Comparison of ENCODE assay signal across 13 cellular contexts in genomic region chr12:212799-213526, GRCh38. TPM values are rescaled to one million over a fixed set of nuclear protein-coding genes. Genes with fewer than 3 reads are reported as not detected.
DNase-seq lines count a peak whose midpoint lies in the region; ATAC-seq and TF ChIP-seq lines count a peak whose summit lies in the region.
"Had no signal": no experiment of that assay in that cellular context is flagged by ENCODE, and none has a peak within 500 bp of the region (broad histone marks: within the 10 kb centered on the region; RNA-seq: fewer than 3 reads in every experiment).

No MANE protein-coding gene starts in this region.

- peak; percentile 59; the same call in 1 of the 2 replicates for TF ChIP-seq EP300 in Ishikawa (IDR thresholded peaks at IDR 0.05; ENCODE audit: borderline replicate concordance)

- CTCF ChIA-PET in A673 (lab: Charles Lee), result no interaction called here

- TF ChIP-seq CTCF in A673 (conservative IDR thresholded peaks at IDR 0.05; ENCODE audit: low read depth, low read length), result no peak
- TF ChIP-seq CTCF in foreskin fibroblast (IDR thresholded peaks at IDR 0.05; ENCODE audit: low read depth, low read length), result no peak
- TF ChIP-seq CTCF in neural progenitor cell (IDR thresholded peaks at IDR 0.05), result no peak
- no peak for TF ChIP-seq CTCF in HFFc6 (IDR thresholded peaks at IDR 0.05)

- H3K9me3 ChIP-seq in A673 (ENCODE audit: low read depth, low read length, poor library complexity, severe bottlenecking), result no peaks in the 10 kb centered on the region
- no peaks in the 10 kb centered on the region for H3K9me3 ChIP-seq in neural progenitor cell (ENCODE audit: low read depth)

- DNase-seq in A673 (ENCODE audit: low spot score) (peak; percentile 14), foreskin fibroblast (peak; percentile 7 to 43), neural progenitor cell (ENCODE audit: low spot score) (no peak), ureter (ENCODE audit: low spot score) (no peak), NOMO-1 treated with DMSO at 0.1 percent for 48 hours (lab: John Stamatoyannopoulos, UW; ENCODE audit: unreplicated experiment) (no peak), HFFc6 (no peak)
- DNase-seq: activated CD4-positive, alpha-beta T cell treated with anti-CD3 and anti-CD28 coated beads, Interleukin-2, amount 50 U/mL, for 48 hours; C1 segment of cervical spinal cord; NCI-H510A treated with DMSO at 0.1 percent for 48 hours had no signal

- H3K4me2 ChIP-seq in neural progenitor cell, result peak overlapping the region; percentile 42

- H4K20me1 ChIP-seq in neural progenitor cell (ENCODE audit: low read depth), result no peaks in the 10 kb centered on the region

- H3K9ac ChIP-seq in neural progenitor cell, result no peak overlapping the region

- H2AFZ ChIP-seq in neural progenitor cell (replicated peaks), result no peak overlapping the region

- BruUV-seq in A673 (replicated peaks; lab: Mats Ljungman, UMichigan), result no TSS peak

- POLR2A ChIA-PET in A673 (lab: Charles Lee; ENCODE audit: low non-redundant PET), result no interaction called here

- H3K36me3 ChIP-seq in A673 (ENCODE audit: insufficient read depth, low read length, poor library complexity, severe bottlenecking) (no peaks in the 10 kb centered on the region), neural progenitor cell (no peaks in the 10 kb centered on the region)

- no peaks in the 10 kb centered on the region for H3K79me2 ChIP-seq in neural progenitor cell (ENCODE audit: low read depth)

- H3K9me3 Mint-ChIP-seq in neural progenitor cell, result no peaks in the 10 kb centered on the region
- H3K9me3 Mint-ChIP-seq in HFFc6, result no peaks in the 10 kb centered on the region
- H3K9me3 Mint-ChIP-seq: activated naive CD4-positive, alpha-beta T cell treated with anti-CD3 and anti-CD28 coated beads, Interleukin-2, amount 50 U/mL, for 24 hours had no signal

- no peak overlapping the region for H3K4me3 ChIP-seq in A673 (ENCODE audit: low read depth, low read length, poor library complexity, severe bottlenecking)
- no peak overlapping the region for H3K4me3 ChIP-seq in foreskin fibroblast (ENCODE audit: low read depth in 1 of 2, low read length in 2 of 2)
- no peak overlapping the region for H3K4me3 ChIP-seq in neural progenitor cell

- TF ChIP-seq RAD21 in Ishikawa (IDR thresholded peaks at IDR 0.05; ENCODE audit: low read depth), result peak; percentile 16; the same call in 1 of the 2 replicates

- H3K4me1 ChIP-seq in A673 (ENCODE audit: insufficient read depth, low read length, poor library complexity, severe bottlenecking) (no peaks in the 10 kb centered on the region), neural progenitor cell (peaks cover 21% of the 10 kb centered on the region)

- ATAC-seq in HG02642 (IDR thresholded peaks at IDR 0.05; ENCODE audit: poor library complexity, unreplicated experiment), result no peak

- peaks cover 35% of the 10 kb centered on the region for H3K4me1 Mint-ChIP-seq in neural progenitor cell
- peaks cover 6% of the 10 kb centered on the region for H3K4me1 Mint-ChIP-seq in HFFc6 (ENCODE audit: low read depth)
- H3K4me1 Mint-ChIP-seq: activated naive CD4-positive, alpha-beta T cell treated with anti-CD3 and anti-CD28 coated beads, Interleukin-2, amount 50 U/mL, for 24 hours had no signal

- H3K36me3 Mint-ChIP-seq in neural progenitor cell (no peaks in the 10 kb centered on the region), HFFc6 (ENCODE audit: low read depth) (no peaks in the 10 kb centered on the region)
- H3K36me3 Mint-ChIP-seq: activated naive CD4-positive, alpha-beta T cell treated with anti-CD3 and anti-CD28 coated beads, Interleukin-2, amount 50 U/mL, for 24 hours had no signal

- H3K4me3 Mint-ChIP-seq in neural progenitor cell (no peak overlapping the region), HFFc6 (no peak overlapping the region)
- H3K4me3 Mint-ChIP-seq: activated naive CD4-positive, alpha-beta T cell treated with anti-CD3 and anti-CD28 coated beads, Interleukin-2, amount 50 U/mL, for 24 hours had no signal

- peaks cover 17% of the 10 kb centered on the region for H3K27me3 ChIP-seq in A673 (replicated peaks; ENCODE audit: insufficient read depth, low read depth, low read length, poor library complexity)
- peaks cover 67% of the 10 kb centered on the region for H3K27me3 ChIP-seq in neural progenitor cell

- no peaks in the 10 kb centered on the region for H3F3A ChIP-seq in neural progenitor cell (ENCODE audit: low read depth)

- H3K27ac Mint-ChIP-seq in neural progenitor cell (peak overlapping the region; percentile 63), HFFc6 (no peak overlapping the region)
- H3K27ac Mint-ChIP-seq: activated naive CD4-positive, alpha-beta T cell treated with anti-CD3 and anti-CD28 coated beads, Interleukin-2, amount 50 U/mL, for 24 hours had no signal

- intact Hi-C loops in A673 (cut with micrococcal nuclease; ENCODE audit: unreplicated experiment), result no loop called here

- H3K27me3 Mint-ChIP-seq in neural progenitor cell (ENCODE audit: insufficient read depth, low read depth) (peaks cover 22% of the 10 kb centered on the region), HFFc6 (ENCODE audit: insufficient read depth) (peaks cover 49% of the 10 kb centered on the region)

- H3K27ac ChIP-seq in A673 (ENCODE audit: low read depth, low read length, poor library complexity, severe bottlenecking), result no peak overlapping the region
- H3K27ac ChIP-seq in neural progenitor cell, result no peak overlapping the region

TF ChIP-seq in Ishikawa, 13 proteins besides CTCF, POLR2A, EP300 and RAD21:
- TF ChIP-seq TEAD4 (IDR thresholded peaks at IDR 0.05) (peak; percentile 89), FOXM1 (IDR thresholded peaks at IDR 0.05; ENCODE audit: borderline replicate concordance, low read depth) (no peak), TCF12 (IDR thresholded peaks at IDR 0.05; ENCODE audit: low read depth) (no peak; the same call in 1 of the 2 replicates), YY1 (IDR thresholded peaks at IDR 0.05; ENCODE audit: low read depth) (peak; percentile 53; the same call in 1 of the 2 replicates), ZBTB7A (IDR thresholded peaks at IDR 0.05; ENCODE audit: low read depth) (peak; percentile 43), CEBPB (IDR thresholded peaks at IDR 0.05) (no peak), EGR1 (IDR thresholded peaks at IDR 0.05) (0 out of 2 replicates have a peak, but pooled peaks have one; percentile 24), USF1 (IDR thresholded peaks at IDR 0.05) (no peak), CREB1 (IDR thresholded peaks at IDR 0.05; ENCODE audit: low read depth) (no peak), NFIC (IDR thresholded peaks at IDR 0.05) (peak; percentile 69), TAF1 (IDR thresholded peaks at IDR 0.05; ENCODE audit: low read depth) (no peak)
- TF ChIP-seq, protein P1, sequence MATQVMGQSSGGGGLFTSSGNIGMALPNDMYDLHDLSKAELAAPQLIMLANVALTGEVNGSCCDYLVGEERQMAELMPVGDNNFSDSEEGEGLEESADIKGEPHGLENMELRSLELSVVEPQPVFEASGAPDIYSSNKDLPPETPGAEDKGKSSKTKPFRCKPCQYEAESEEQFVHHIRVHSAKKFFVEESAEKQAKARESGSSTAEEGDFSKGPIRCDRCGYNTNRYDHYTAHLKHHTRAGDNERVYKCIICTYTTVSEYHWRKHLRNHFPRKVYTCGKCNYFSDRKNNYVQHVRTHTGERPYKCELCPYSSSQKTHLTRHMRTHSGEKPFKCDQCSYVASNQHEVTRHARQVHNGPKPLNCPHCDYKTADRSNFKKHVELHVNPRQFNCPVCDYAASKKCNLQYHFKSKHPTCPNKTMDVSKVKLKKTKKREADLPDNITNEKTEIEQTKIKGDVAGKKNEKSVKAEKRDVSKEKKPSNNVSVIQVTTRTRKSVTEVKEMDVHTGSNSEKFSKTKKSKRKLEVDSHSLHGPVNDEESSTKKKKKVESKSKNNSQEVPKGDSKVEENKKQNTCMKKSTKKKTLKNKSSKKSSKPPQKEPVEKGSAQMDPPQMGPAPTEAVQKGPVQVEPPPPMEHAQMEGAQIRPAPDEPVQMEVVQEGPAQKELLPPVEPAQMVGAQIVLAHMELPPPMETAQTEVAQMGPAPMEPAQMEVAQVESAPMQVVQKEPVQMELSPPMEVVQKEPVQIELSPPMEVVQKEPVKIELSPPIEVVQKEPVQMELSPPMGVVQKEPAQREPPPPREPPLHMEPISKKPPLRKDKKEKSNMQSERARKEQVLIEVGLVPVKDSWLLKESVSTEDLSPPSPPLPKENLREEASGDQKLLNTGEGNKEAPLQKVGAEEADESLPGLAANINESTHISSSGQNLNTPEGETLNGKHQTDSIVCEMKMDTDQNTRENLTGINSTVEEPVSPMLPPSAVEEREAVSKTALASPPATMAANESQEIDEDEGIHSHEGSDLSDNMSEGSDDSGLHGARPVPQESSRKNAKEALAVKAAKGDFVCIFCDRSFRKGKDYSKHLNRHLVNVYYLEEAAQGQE (IDR thresholded peaks at IDR 0.05; ENCODE audit: low read depth), result no peak
- TF ChIP-seq, protein P2, sequence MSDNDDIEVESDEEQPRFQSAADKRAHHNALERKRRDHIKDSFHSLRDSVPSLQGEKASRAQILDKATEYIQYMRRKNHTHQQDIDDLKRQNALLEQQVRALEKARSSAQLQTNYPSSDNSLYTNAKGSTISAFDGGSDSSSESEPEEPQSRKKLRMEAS (IDR thresholded peaks at IDR 0.05), result peak; percentile 67
TF ChIP-seq in Ishikawa: peak in this region for 6.

RNA-seq across cellular contexts. Expression of gene SLC6A12, which starts 1.0 kb away (rescaled TPM):
- total RNA-seq in A673 (2021) (not detected in 2 replicates), neural progenitor cell (ENCODE audit: low replicate concordance) (0.12 TPM in 1 of 2 replicates, not detected in the other), ureter (1.2 TPM)
- not detected for total RNA-seq in HFFc6 (2021; fragmentation: NEBNext Ultra II Directional; extraction: Animal tissue kit (Norgen Biotek cat#: 25700))

RNA-seq across cellular contexts. Expression of gene SLC6A13, which starts 49.7 kb away (rescaled TPM):
- total RNA-seq in A673 (2021) (not detected in 2 replicates), neural progenitor cell (ENCODE audit: low replicate concordance) (0.31 TPM in 1 of 2 replicates, not detected in the other), ureter (not detected)
- total RNA-seq in HFFc6 (2021; fragmentation: NEBNext Ultra II Directional; extraction: Animal tissue kit (Norgen Biotek cat#: 25700)), result not detected
- total RNA-seq: glomerular endothelial cell had no signal

Comparison
In these comparisons a context has a peak if more than half of its experiments do, and no peak if none do; other contexts are left out.
1. DNase-seq: peak in A673 (single experiment) and foreskin fibroblast (2 of 2); none in neural progenitor cell (single experiment), ureter (single experiment), NOMO-1 treated with DMSO at 0.1 percent for 48 hours (single experiment) and HFFc6 (single experiment).